In genomic region chr9:761155-761792, GRCh38 we compare ENCODE assay signal across 1 cellular context.
TF ChIP-seq lines count a peak whose summit lies in the region.

No MANE protein-coding gene starts in this region.

TF ChIP-seq in HepG2, 621 proteins besides CTCF, POLR2A, EP300 and RAD21 (continued from another document):
- TF ChIP-seq CEBPG (CRISPR knock-in tag; IDR thresholded peaks at IDR 0.05) (peak; percentile 58), ZNF205 (CRISPR knock-in tag; IDR thresholded peaks at IDR 0.05) (peak; percentile 97), BCL6 (CRISPR knock-in tag; IDR thresholded peaks at IDR 0.05) (peak; percentile 83), HDAC2 (CRISPR knock-in tag; IDR thresholded peaks at IDR 0.05) (peak; percentile 46; the same call in 1 of the 2 replicates), HDAC6 (IDR thresholded peaks at IDR 0.05; ENCODE audit: low read depth, low read length) (no peak), ZNF772 (CRISPR knock-in tag; IDR thresholded peaks at IDR 0.05) (0 out of 2 replicates have a peak, but pooled peaks have one; percentile 26), ZNF331 (CRISPR knock-in tag; IDR thresholded peaks at IDR 0.05) (peak; percentile 28; the same call in 1 of the 2 replicates), ZNF207 (IDR thresholded peaks at IDR 0.05; ENCODE audit: borderline replicate concordance) (no peak), MED1 (CRISPR knock-in tag; IDR thresholded peaks at IDR 0.05) (peak; percentile 16; the same call in 1 of the 2 replicates), RBFOX2 (IDR thresholded peaks at IDR 0.05; ENCODE audit: low read depth, low read length) (no peak), ZUFSP (CRISPR knock-in tag; IDR thresholded peaks at IDR 0.05; ENCODE audit: borderline replicate concordance) (no peak), NR2F6 (IDR thresholded peaks at IDR 0.05) (peak; percentile 29; the same call in 1 of the 2 replicates), NR2F6 (CRISPR knock-in tag; IDR thresholded peaks at IDR 0.05) (peak; percentile 56; the same call in 1 of the 2 replicates), CBX1 (IDR thresholded peaks at IDR 0.05; ENCODE audit: low read depth) (no peak), RARA (CRISPR knock-in tag; IDR thresholded peaks at IDR 0.05) (0 out of 2 replicates have a peak, but pooled peaks have one; percentile 26), ZNF343 (CRISPR knock-in tag; IDR thresholded peaks at IDR 0.05) (no peak), SAP130 (CRISPR knock-in tag; IDR thresholded peaks at IDR 0.05; ENCODE audit: low read depth) (peak; percentile 46; the same call in 1 of the 2 replicates), LRRFIP1 (CRISPR knock-in tag; conservative IDR thresholded peaks at IDR 0.05) (no peak), SOX6 (IDR thresholded peaks at IDR 0.05) (no peak), SOX6 (CRISPR knock-in tag; IDR thresholded peaks at IDR 0.05) (0 out of 2 replicates have a peak, but pooled peaks have one; percentile 38), ATF2 (CRISPR knock-in tag; IDR thresholded peaks at IDR 0.05) (0 out of 2 replicates have a peak, but pooled peaks have one; percentile 51)
- TF ChIP-seq, protein P1, sequence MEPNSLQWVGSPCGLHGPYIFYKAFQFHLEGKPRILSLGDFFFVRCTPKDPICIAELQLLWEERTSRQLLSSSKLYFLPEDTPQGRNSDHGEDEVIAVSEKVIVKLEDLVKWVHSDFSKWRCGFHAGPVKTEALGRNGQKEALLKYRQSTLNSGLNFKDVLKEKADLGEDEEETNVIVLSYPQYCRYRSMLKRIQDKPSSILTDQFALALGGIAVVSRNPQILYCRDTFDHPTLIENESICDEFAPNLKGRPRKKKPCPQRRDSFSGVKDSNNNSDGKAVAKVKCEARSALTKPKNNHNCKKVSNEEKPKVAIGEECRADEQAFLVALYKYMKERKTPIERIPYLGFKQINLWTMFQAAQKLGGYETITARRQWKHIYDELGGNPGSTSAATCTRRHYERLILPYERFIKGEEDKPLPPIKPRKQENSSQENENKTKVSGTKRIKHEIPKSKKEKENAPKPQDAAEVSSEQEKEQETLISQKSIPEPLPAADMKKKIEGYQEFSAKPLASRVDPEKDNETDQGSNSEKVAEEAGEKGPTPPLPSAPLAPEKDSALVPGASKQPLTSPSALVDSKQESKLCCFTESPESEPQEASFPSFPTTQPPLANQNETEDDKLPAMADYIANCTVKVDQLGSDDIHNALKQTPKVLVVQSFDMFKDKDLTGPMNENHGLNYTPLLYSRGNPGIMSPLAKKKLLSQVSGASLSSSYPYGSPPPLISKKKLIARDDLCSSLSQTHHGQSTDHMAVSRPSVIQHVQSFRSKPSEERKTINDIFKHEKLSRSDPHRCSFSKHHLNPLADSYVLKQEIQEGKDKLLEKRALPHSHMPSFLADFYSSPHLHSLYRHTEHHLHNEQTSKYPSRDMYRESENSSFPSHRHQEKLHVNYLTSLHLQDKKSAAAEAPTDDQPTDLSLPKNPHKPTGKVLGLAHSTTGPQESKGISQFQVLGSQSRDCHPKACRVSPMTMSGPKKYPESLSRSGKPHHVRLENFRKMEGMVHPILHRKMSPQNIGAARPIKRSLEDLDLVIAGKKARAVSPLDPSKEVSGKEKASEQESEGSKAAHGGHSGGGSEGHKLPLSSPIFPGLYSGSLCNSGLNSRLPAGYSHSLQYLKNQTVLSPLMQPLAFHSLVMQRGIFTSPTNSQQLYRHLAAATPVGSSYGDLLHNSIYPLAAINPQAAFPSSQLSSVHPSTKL (CRISPR knock-in tag; IDR thresholded peaks at IDR 0.05) = peak; percentile 70
- TF ChIP-seq, protein P2, sequence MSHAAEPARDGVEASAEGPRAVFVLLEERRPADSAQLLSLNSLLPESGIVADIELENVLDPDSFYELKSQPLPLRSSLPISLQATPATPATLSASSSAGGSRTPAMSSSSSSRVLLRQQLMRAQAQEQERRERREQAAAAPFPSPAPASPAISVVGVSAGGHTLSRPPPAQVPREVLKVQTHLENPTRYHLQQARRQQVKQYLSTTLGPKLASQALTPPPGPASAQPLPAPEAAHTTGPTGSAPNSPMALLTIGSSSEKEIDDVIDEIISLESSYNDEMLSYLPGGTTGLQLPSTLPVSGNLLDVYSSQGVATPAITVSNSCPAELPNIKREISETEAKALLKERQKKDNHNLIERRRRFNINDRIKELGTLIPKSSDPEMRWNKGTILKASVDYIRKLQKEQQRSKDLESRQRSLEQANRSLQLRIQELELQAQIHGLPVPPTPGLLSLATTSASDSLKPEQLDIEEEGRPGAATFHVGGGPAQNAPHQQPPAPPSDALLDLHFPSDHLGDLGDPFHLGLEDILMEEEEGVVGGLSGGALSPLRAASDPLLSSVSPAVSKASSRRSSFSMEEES (CRISPR knock-in tag; IDR thresholded peaks at IDR 0.05) = peak; percentile 61; the same call in 1 of the 2 replicates
- TF ChIP-seq, protein P3, sequence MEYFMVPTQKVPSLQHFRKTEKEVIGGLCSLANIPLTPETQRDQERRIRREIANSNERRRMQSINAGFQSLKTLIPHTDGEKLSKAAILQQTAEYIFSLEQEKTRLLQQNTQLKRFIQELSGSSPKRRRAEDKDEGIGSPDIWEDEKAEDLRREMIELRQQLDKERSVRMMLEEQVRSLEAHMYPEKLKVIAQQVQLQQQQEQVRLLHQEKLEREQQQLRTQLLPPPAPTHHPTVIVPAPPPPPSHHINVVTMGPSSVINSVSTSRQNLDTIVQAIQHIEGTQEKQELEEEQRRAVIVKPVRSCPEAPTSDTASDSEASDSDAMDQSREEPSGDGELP (IDR thresholded peaks at IDR 0.05; ENCODE audit: borderline replicate concordance, low read depth) = peak; percentile 61; the same call in 1 of the 2 replicates
